In the genomic region with DNA sequence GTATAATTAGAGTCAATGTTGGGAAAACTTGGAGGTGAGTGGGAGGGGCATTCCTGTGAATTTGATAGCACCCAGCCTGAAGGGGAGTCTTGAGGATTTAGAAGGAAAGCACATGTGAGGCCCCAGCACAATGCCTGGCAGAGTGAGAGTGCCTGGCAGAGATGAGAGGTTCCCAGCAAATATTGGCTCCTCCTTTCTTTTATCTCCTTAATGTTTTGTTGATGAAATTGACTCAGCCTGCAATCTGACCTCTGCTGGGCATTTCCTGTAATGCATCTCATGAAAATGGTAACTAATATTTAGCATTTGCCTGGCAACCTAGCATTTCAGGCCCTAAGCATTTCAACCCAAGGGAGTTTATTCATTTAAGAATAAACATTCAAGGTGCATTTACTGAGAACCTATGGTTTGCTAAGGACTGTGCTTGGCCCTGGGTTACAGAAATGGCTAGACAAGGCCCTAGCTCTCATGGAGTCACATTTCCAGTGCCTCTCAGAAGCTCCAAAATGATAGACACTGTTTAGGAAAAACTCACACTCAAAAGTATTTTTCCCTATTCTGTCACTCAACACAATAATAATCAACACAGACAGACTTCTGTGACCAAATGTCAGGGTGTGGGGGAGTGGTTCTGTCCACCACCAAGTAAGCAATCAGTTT, we compare ENCODE assay signal across 8 cellular contexts. TPM values are rescaled to one million over a fixed set of nuclear protein-coding genes. Genes with fewer than 3 reads are reported as not detected.
A peak's percentile ranks its signal among the peaks of the same experiment; 100 is the strongest.
DNase-seq lines count a peak whose midpoint lies in the region; ATAC-seq and TF ChIP-seq lines count a peak whose summit lies in the region.

No MANE protein-coding gene starts in this region.

- no peak for TF ChIP-seq POLR2A in gastrocnemius medialis (IDR thresholded peaks at IDR 0.05)
- no peak for TF ChIP-seq POLR2A in GM18505 (IDR thresholded peaks at IDR 0.05; ENCODE audit: borderline replicate concordance, extremely low read depth, insufficient read depth, insufficient read length)

- ATAC-seq in left ventricle myocardium superior = peak; percentile 79
- ATAC-seq in gastrocnemius medialis = peak; percentile 63 to 71
- no peak for ATAC-seq in HG02763 (IDR thresholded peaks at IDR 0.05; ENCODE audit: unreplicated experiment)
- no peak for ATAC-seq in GM18505 (IDR thresholded peaks at IDR 0.05; ENCODE audit: unreplicated experiment)

- no peaks in the 10 kb centered on the region for H3K27me3 ChIP-seq in gastrocnemius medialis

- no peak overlapping the region for H3K27ac ChIP-seq in gastrocnemius medialis

- TF ChIP-seq CTCF in gastrocnemius medialis (IDR thresholded peaks at IDR 0.05 in 4 of 5, conservative IDR thresholded peaks at IDR 0.05 in 1 of 5) = peak; percentile 73 to 82 (median 82)

- intact Hi-C loops in left ventricle myocardium superior (cut with micrococcal nuclease) (loop anchor here (5.0 kb wide), 1 partner anchor 87 kb away; no protein-coding TSS in a partner anchor), gastrocnemius medialis (cut with DNase I; ENCODE audit: low total_unique reads) (loop anchor here (1.0 to 5.0 kb wide), 3 partner anchors 81 to 237 kb away; a partner anchor contains a TSS)

- in situ Hi-C loops in gastrocnemius medialis (cut with MboI; ENCODE audit: low sequenced_read_pairs in 4 of 4) = loop anchor here (5.0 to 10.0 kb wide), 4 partner anchors 87 to 230 kb away; no protein-coding TSS in a partner anchor

- peak; percentile 70 for DNase-seq in EH (ENCODE audit: low read depth)
- peak; percentile 52 for DNase-seq in HT-29 (ENCODE audit: low spot score)
- peak; percentile 66 for DNase-seq in RPMI8226
- peak; percentile 84 for DNase-seq in amniotic epithelial cell (ENCODE audit: low read depth)
- peak; percentile 48 for DNase-seq in left ventricle myocardium superior
- peak in 1 of 2 donors; percentile 29 for DNase-seq in gastrocnemius medialis

- no peaks in the 10 kb centered on the region for H3K4me1 ChIP-seq in gastrocnemius medialis

- no peaks in the 10 kb centered on the region for H3K9me3 ChIP-seq in gastrocnemius medialis

- no peak overlapping the region for H3K4me3 ChIP-seq in gastrocnemius medialis

- H3K36me3 ChIP-seq in gastrocnemius medialis = peaks cover 0 to 31% of the 10 kb centered on the region in 2 donors

RNA-seq across cellular contexts. Expression of a gene that starts 19.0 kb away (rescaled TPM):
- 34.2 and 47.8 TPM in 2 replicates for total RNA-seq in HT-29 (2014; rRNA removed; shearing (Covaris generic))
- 225 TPM for total RNA-seq in left ventricle myocardium superior
- 100 to 1,000 TPM; 131 to 195 (median 169) TPM for total RNA-seq in gastrocnemius medialis

Comparison
In these comparisons a context has a peak if more than half of its experiments do, and no peak if none do; other contexts are left out.
1. ATAC-seq: peak in left ventricle myocardium superior (single experiment) and gastrocnemius medialis (2 of 2); none in HG02763 (single experiment) and GM18505 (single experiment).